ENCODE assay signal across 22 cellular contexts in the genomic region with DNA sequence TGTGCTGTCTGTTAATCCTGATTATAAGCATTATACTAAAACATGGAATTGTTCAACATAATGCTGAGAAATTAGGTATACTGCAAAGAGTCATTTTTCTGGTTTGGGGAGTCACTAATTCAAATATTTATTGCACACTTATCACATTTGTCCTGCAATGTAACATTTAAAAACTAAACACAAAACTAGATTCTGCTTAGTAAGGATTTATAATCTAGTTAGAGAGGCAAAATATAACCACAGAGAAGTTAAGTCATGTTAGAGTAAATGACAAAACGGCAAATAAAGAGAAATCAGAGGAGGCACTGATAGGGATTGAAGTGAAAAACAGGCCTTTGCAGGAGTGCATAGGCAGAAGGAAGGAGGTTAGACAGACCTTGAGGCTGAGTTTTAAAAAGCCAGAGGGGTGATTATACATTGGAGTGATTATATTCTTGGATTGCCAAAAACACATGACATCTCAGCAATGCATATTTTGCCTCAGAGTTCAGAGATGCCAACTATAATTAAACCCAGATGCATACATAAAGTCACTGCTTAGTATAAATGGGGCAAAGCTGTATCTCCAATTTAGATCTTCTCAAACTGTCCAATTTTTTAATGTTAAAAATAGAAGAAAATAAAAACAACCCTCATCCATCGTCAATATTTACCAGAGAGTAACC. TPM values are rescaled to one million over a fixed set of nuclear protein-coding genes. Genes with fewer than 3 reads are reported as not detected.
DNase-seq lines count a peak whose midpoint lies in the region; ATAC-seq lines count a peak whose summit lies in the region.
"Had no signal": no experiment of that assay in that cellular context is flagged by ENCODE, and none has a peak within 500 bp of the region (broad histone marks: within the 10 kb centered on the region; RNA-seq: fewer than 3 reads in every experiment).

No MANE protein-coding gene starts in this region.

- in situ Hi-C loops in GM23248 (cut with MboI): no loop called here

- H3K4me2 ChIP-seq in GM23248 (ENCODE audit: unreplicated experiment): peak overlapping the region; percentile 39
- H3K4me2 ChIP-seq: PC-9 had no signal

- H3K36me3 ChIP-seq in GM23248 (ENCODE audit: low read depth) (no peaks in the 10 kb centered on the region), adipocyte (ENCODE audit: control insufficient read depth, insufficient read depth, low read length, severe bottlenecking) (no peaks in the 10 kb centered on the region), MG63 (no peaks in the 10 kb centered on the region)
- H3K36me3 ChIP-seq: heart left ventricle, left ventricle myocardium inferior, tibial artery had no signal

- H3K27me3 ChIP-seq in GM23248 (replicated peaks; ENCODE audit: insufficient read depth): no peaks in the 10 kb centered on the region
- no peaks in the 10 kb centered on the region for H3K27me3 ChIP-seq in adipocyte (replicated peaks; ENCODE audit: control insufficient read depth, insufficient read depth, low read length)
- H3K27me3 ChIP-seq in MG63: no peaks in the 10 kb centered on the region
- H3K27me3 ChIP-seq: foreskin keratinocyte, heart left ventricle, tibial artery had no signal

- no peaks in the 10 kb centered on the region for H3K79me2 ChIP-seq in GM23248 (ENCODE audit: insufficient read depth)

- H3K9me3 ChIP-seq in GM23248 (ENCODE audit: low read depth) (no peaks in the 10 kb centered on the region), adipocyte (ENCODE audit: control insufficient read depth, low read length) (no peaks in the 10 kb centered on the region), MG63 (no peaks in the 10 kb centered on the region)
- H3K9me3 ChIP-seq: heart left ventricle, left ventricle myocardium inferior, tibial artery had no signal

- peaks cover 12% of the 10 kb centered on the region for H3F3A ChIP-seq in GM23248 (ENCODE audit: insufficient read depth)

- H4K20me1 ChIP-seq in GM23248 (ENCODE audit: insufficient read depth): no peaks in the 10 kb centered on the region

- H3K9me2 ChIP-seq in GM23248 (ENCODE audit: insufficient read depth): no peaks in the 10 kb centered on the region

- WGBS in GM23248 (ENCODE audit: low coverage in 1 of 2, low lambda C conversion rate in 2 of 2, missing lambda C conversion rate in 2 of 2), 2 experiments: 45 to 46% methylated on average over 2 of the region's 2 CpGs

- H3K27ac ChIP-seq in GM23248: peak overlapping the region; percentile 29
- H3K27ac ChIP-seq: foreskin keratinocyte, heart left ventricle, left ventricle myocardium inferior, PC-9, tibial artery, VCaP had no signal

- H3K4me1 ChIP-seq in GM23248 (ENCODE audit: insufficient read depth) (peaks cover 29% of the 10 kb centered on the region), adipocyte (ENCODE audit: control insufficient read depth, insufficient read depth, low read length) (peaks cover 10% of the 10 kb centered on the region)
- H3K4me1 ChIP-seq: foreskin keratinocyte, heart left ventricle, left ventricle myocardium inferior had no signal

- DNase-seq in GM23248 (peak; percentile 68), adipocyte (ENCODE audit: low read depth) (peak; percentile 89), fibroblast of peridontal ligament (ENCODE audit: extremely low read depth) (peak; percentile 91), MG63 (no peak), NCI-H1417 treated with DMSO at 0.1 percent for 48 hours (lab: John Stamatoyannopoulos, UW) (no peak)
- DNase-seq: activated CD4-positive, alpha-beta T cell treated with anti-CD3 and anti-CD28 coated beads for 4 hours; DMS79 treated with DMSO at 0.1 percent for 48 hours; foreskin keratinocyte; heart left ventricle; KBM-7; left ventricle myocardium inferior; NCI-H1105; NCI-H2029; NCI-H69; PC-9; Right ventricle myocardium superior; T-helper 9 cell; tibial artery had no signal

- no peak overlapping the region for H3K9ac ChIP-seq in GM23248
- H3K9ac ChIP-seq in adipocyte (ENCODE audit: low read length): no peak overlapping the region

- ATAC-seq in GM18870 (IDR thresholded peaks at IDR 0.05; ENCODE audit: unreplicated experiment): no peak
- no peak for ATAC-seq in HG02623 (IDR thresholded peaks at IDR 0.05; ENCODE audit: unreplicated experiment)
- ATAC-seq: foreskin keratinocyte, heart left ventricle, sciatic nerve had no signal

- H3K4me3 ChIP-seq in GM23248 (no peak overlapping the region), adipocyte (ENCODE audit: low read length) (no peak overlapping the region), MG63 (no peak overlapping the region)
- H3K4me3 ChIP-seq: heart left ventricle, left ventricle myocardium inferior, PC-9, tibial artery had no signal

- no peak overlapping the region for H2AFZ ChIP-seq in GM23248
- H2AFZ ChIP-seq: PC-9 had no signal

RNA-seq across cellular contexts. Expression of gene CCDC34, which starts 49.7 kb away (rescaled TPM):
- 3.9 and 5.7 TPM in 2 replicates for total RNA-seq in GM23248 (2014; rRNA removed; shearing (Covaris generic))
- 7.8 and 8.1 TPM in 2 replicates for polyA plus RNA-seq in GM23248 (2016; fragmentation: Nextera tagmentation; extraction: Ambion mirVana)
- 10.3 and 11.6 TPM in 2 replicates for total RNA-seq in MG63 (2014; rRNA removed; shearing (Covaris generic); ENCODE audit: low replicate concordance)

Comparison
In these comparisons a context has a peak if more than half of its experiments do, and no peak if none do; other contexts are left out.
1. DNase-seq: peak in GM23248 (single experiment), adipocyte (single experiment) and fibroblast of peridontal ligament (single experiment); none in MG63 (single experiment) and NCI-H1417 treated with DMSO at 0.1 percent for 48 hours (single experiment).